ENCODE assay signal across 8 cellular contexts in genomic region chr14:30270200-30271161, GRCh38.
DNase-seq lines count a peak whose midpoint lies in the region; ATAC-seq and TF ChIP-seq lines count a peak whose summit lies in the region.

No MANE protein-coding gene starts in this region.

- peak; percentile 44 for DNase-seq in AG09319 (ENCODE audit: extremely low read depth, low read depth)
- DNase-seq in NCI-H2107 (lab: John Stamatoyannopoulos, UW): peak; percentile 82
- DNase-seq in WERI-Rb-1: peak; percentile 86
- peak in 58 of 61 donors; percentile 24 to 88 (median 66) for DNase-seq in caudate nucleus (lab: John Stamatoyannopoulos, UW)
- peak; percentile 77 for DNase-seq in kidney glomerular epithelial cell (lab: John Stamatoyannopoulos, UW)
- DNase-seq in stimulated activated CD4-positive, alpha-beta T cell treated with anti-CD3 and anti-CD28 coated beads, Interleukin-2, amount 100 ng/mL, for 24 hours: peak; percentile 67 to 79

- no peaks in the 10 kb centered on the region for H3K9me3 ChIP-seq in WERI-Rb-1 (ENCODE audit: severe bottlenecking)

- no peak overlapping the region for H3K4me3 ChIP-seq in WERI-Rb-1 (ENCODE audit: low read depth, low read length)

- H3K36me3 ChIP-seq in WERI-Rb-1: no peaks in the 10 kb centered on the region

- TF ChIP-seq CTCF in AG09319 (IDR thresholded peaks at IDR 0.05; ENCODE audit: low read depth, low read length): peak; percentile 98
- peak; percentile 94 for TF ChIP-seq CTCF in WERI-Rb-1 (IDR thresholded peaks at IDR 0.05; ENCODE audit: low read depth, low read length)

- ATAC-seq in GM18873 (IDR thresholded peaks at IDR 0.05; ENCODE audit: low FRiP score, unreplicated experiment) (peak; percentile 85), HG03103 (IDR thresholded peaks at IDR 0.05; ENCODE audit: low read depth, unreplicated experiment) (peak; percentile 99)

- H3K27ac ChIP-seq in WERI-Rb-1: no peak overlapping the region
- H3K27ac ChIP-seq in caudate nucleus (ENCODE audit: low read depth, low read length): peak overlapping the region; percentile 74

- no peaks in the 10 kb centered on the region for H3K27me3 ChIP-seq in WERI-Rb-1 (ENCODE audit: insufficient read depth, low read depth, severe bottlenecking)
